In genomic region chr4:85149656-85150055, GRCh38 we compare ENCODE assay signal across 20 cellular contexts.
A peak's percentile ranks its signal among the peaks of the same experiment; 100 is the strongest.
DNase-seq lines count a peak whose midpoint lies in the region; ATAC-seq and TF ChIP-seq lines count a peak whose summit lies in the region.
"Had no signal": no experiment of that assay in that cellular context is flagged by ENCODE, and none has a peak within 500 bp of the region (broad histone marks: within the 10 kb centered on the region; RNA-seq: fewer than 3 reads in every experiment).

No MANE protein-coding gene starts in this region.

- H3K36me3 Mint-ChIP-seq in Caco-2 (ENCODE audit: insufficient read depth, unreplicated experiment) = no peaks in the 10 kb centered on the region
- H3K36me3 Mint-ChIP-seq: activated naive CD8-positive, alpha-beta T cell treated with anti-CD3 and anti-CD28 coated beads, Interleukin-2, amount 10 ng/mL, durations not matched to agents 7 days and 5 days; CD4-positive, CD25-positive, alpha-beta regulatory T cell; stimulated activated effector memory CD8-positive, alpha-beta T cell treated with anti-CD3 and anti-CD28 coated beads, Interleukin-12 subunit alpha, Interleukin-12 subunit beta, amount 100 ng/mL, for 72 hours; WTC11 had no signal

- no peak for TF ChIP-seq POLR2A in right lobe of liver (IDR thresholded peaks at IDR 0.05)

- BruUV-seq in Caco-2 (replicated peaks; lab: Mats Ljungman, UMichigan) = no TSS peak

- no peak for DNase-seq in Right ventricle myocardium inferior (ENCODE audit: missing footprints)
- no peak for DNase-seq in right cardiac atrium
- DNase-seq in astrocyte of the cerebellum (ENCODE audit: low read depth) = peak; percentile 51
- DNase-seq in foreskin keratinocyte = peak in 1 of 2 donors; percentile 71
- peak; percentile 9 for DNase-seq in stromal cell of bone marrow (ENCODE audit: low read depth)
- DNase-seq in HuH-7 (ENCODE audit: low spot score) = no peak
- no peak for DNase-seq in right lobe of liver
- DNase-seq in Caco-2 = no peak
- DNase-seq: activated naive CD8-positive, alpha-beta T cell treated with anti-CD3 and anti-CD28 coated beads, Interleukin-2, amount 10 ng/mL, durations not matched to agents 7 days and 5 days; CD4-positive, CD25-positive, alpha-beta regulatory T cell; DMS79 treated with DMSO at 0.1 percent for 48 hours; head of caudate nucleus; kidney glomerular epithelial cell; NCI-H1048; NCI-H748 treated with DMSO at 0.1 percent for 48 hours; transverse colon had no signal

- no peaks in the 10 kb centered on the region for H3K27me3 Mint-ChIP-seq in Caco-2 (ENCODE audit: insufficient read depth, unreplicated experiment)
- H3K27me3 Mint-ChIP-seq: CD4-positive, CD25-positive, alpha-beta regulatory T cell had no signal

- CTCF ChIA-PET in Caco-2 (lab: Charles Lee) = no interaction called here

- H3K9me3 Mint-ChIP-seq in Caco-2 (ENCODE audit: unreplicated experiment) = no peaks in the 10 kb centered on the region
- H3K9me3 Mint-ChIP-seq: activated naive CD8-positive, alpha-beta T cell treated with anti-CD3 and anti-CD28 coated beads, Interleukin-2, amount 10 ng/mL, durations not matched to agents 7 days and 5 days; activated T-helper 1 cell treated with anti-CD3 and anti-CD28 coated beads, Interleukin-12 subunit alpha, Interleukin-12 subunit beta, Interleukin-2, Interleukin-4 antibody, amounts not matched to agents 30 ng/mL and 10 ng/mL and 1 ng/mL, durations not matched to agents 14 hours and 24 hours and 36 hours; stimulated activated effector memory CD8-positive, alpha-beta T cell treated with anti-CD3 and anti-CD28 coated beads, Interleukin-12 subunit alpha, Interleukin-12 subunit beta, amount 100 ng/mL, for 72 hours; WTC11 had no signal

- no peak overlapping the region for H3K27ac Mint-ChIP-seq in Caco-2 (ENCODE audit: unreplicated experiment)
- H3K27ac Mint-ChIP-seq: activated naive CD8-positive, alpha-beta T cell treated with anti-CD3 and anti-CD28 coated beads, Interleukin-2, amount 10 ng/mL, durations not matched to agents 7 days and 5 days; activated T-helper 1 cell treated with anti-CD3 and anti-CD28 coated beads, Interleukin-12 subunit alpha, Interleukin-12 subunit beta, Interleukin-2, Interleukin-4 antibody, amounts not matched to agents 30 ng/mL and 10 ng/mL and 1 ng/mL, durations not matched to agents 14 hours and 24 hours and 36 hours; CD4-positive, CD25-positive, alpha-beta regulatory T cell; stimulated activated effector memory CD8-positive, alpha-beta T cell treated with anti-CD3 and anti-CD28 coated beads, Interleukin-12 subunit alpha, Interleukin-12 subunit beta, amount 100 ng/mL, for 72 hours; WTC11 had no signal

- in situ Hi-C loops in astrocyte of the cerebellum (cut with HindIII; ENCODE audit: low sequenced_read_pairs) = no loop called here

- H3K4me3 ChIP-seq in right cardiac atrium (ENCODE audit: low read length) (no peak overlapping the region), astrocyte of the cerebellum (ENCODE audit: low read depth, low read length) (no peak overlapping the region), right lobe of liver (no peak overlapping the region), Caco-2 (ENCODE audit: low read depth, low read length) (no peak overlapping the region)
- H3K4me3 ChIP-seq: K562, transverse colon had no signal

- 86% methylated on average over 1 of the region's 1 CpG for WGBS in right cardiac atrium
- 100% methylated on average over 1 of the region's 1 CpG for WGBS in right lobe of liver (ENCODE audit: insufficient coverage, low coverage, low lambda C conversion rate, missing lambda C conversion rate)

- H3K27me3 ChIP-seq in right cardiac atrium (ENCODE audit: control insufficient read depth, insufficient read depth) (no peaks in the 10 kb centered on the region), foreskin keratinocyte (no peaks in the 10 kb centered on the region), right lobe of liver (no peaks in the 10 kb centered on the region), Caco-2 (replicated peaks; ENCODE audit: control insufficient read depth, insufficient read depth, low read length) (no peaks in the 10 kb centered on the region)
- H3K27me3 ChIP-seq: transverse colon had no signal

- H3K9me3 ChIP-seq in right cardiac atrium (ENCODE audit: control insufficient read depth, low read length) (no peaks in the 10 kb centered on the region), right lobe of liver (no peaks in the 10 kb centered on the region), Caco-2 (no peaks in the 10 kb centered on the region)
- H3K9me3 ChIP-seq: transverse colon had no signal

- no peaks in the 10 kb centered on the region for H3K36me3 ChIP-seq in right lobe of liver
- H3K36me3 ChIP-seq in Caco-2 (ENCODE audit: control insufficient read depth, insufficient read depth, low read length) = no peaks in the 10 kb centered on the region
- H3K36me3 ChIP-seq: transverse colon had no signal

- intact Hi-C loops in Right ventricle myocardium inferior (cut with DNase I) (loop anchor here (5.0 kb wide), 3 partner anchors 218 to 893 kb away; no protein-coding TSS in a partner anchor), right cardiac atrium (cut with DNase I) (loop anchor here (5.0 to 10.0 kb wide), 6 partner anchors 225 to 895 kb away; no protein-coding TSS in a partner anchor), right lobe of liver (cut with DNase I) (loop anchor here in 1 of 2 donors (10.0 kb wide), 1 partner anchor 595 kb away; no protein-coding TSS in a partner anchor), Caco-2 (cut with micrococcal nuclease; ENCODE audit: unreplicated experiment) (loop anchor here (5.0 to 10.0 kb wide), 2 partner anchors 67 to 165 kb away; no protein-coding TSS in a partner anchor)

- H3K4me1 ChIP-seq in right cardiac atrium (ENCODE audit: control insufficient read depth, insufficient read depth, low read length) = no peaks in the 10 kb centered on the region
- no peaks in the 10 kb centered on the region for H3K4me1 ChIP-seq in foreskin keratinocyte
- no peaks in the 10 kb centered on the region for H3K4me1 ChIP-seq in right lobe of liver
- H3K4me1 ChIP-seq in Caco-2 = no peaks in the 10 kb centered on the region
- H3K4me1 ChIP-seq: transverse colon had no signal

- no peak overlapping the region for H3K4me3 Mint-ChIP-seq in Caco-2 (ENCODE audit: unreplicated experiment)
- H3K4me3 Mint-ChIP-seq: activated naive CD8-positive, alpha-beta T cell treated with anti-CD3 and anti-CD28 coated beads, Interleukin-2, amount 10 ng/mL, durations not matched to agents 7 days and 5 days; activated T-helper 1 cell treated with anti-CD3 and anti-CD28 coated beads, Interleukin-12 subunit alpha, Interleukin-12 subunit beta, Interleukin-2, Interleukin-4 antibody, amounts not matched to agents 30 ng/mL and 10 ng/mL and 1 ng/mL, durations not matched to agents 14 hours and 24 hours and 36 hours; CD4-positive, CD25-positive, alpha-beta regulatory T cell; stimulated activated effector memory CD8-positive, alpha-beta T cell treated with anti-CD3 and anti-CD28 coated beads, Interleukin-12 subunit alpha, Interleukin-12 subunit beta, amount 100 ng/mL, for 72 hours; WTC11 had no signal

- H3K27ac ChIP-seq in right cardiac atrium (ENCODE audit: low read length) (no peak overlapping the region), foreskin keratinocyte (no peak overlapping the region), right lobe of liver (no peak overlapping the region)
- H3K27ac ChIP-seq: transverse colon had no signal

- no peak for TF ChIP-seq CTCF in astrocyte of the cerebellum (IDR thresholded peaks at IDR 0.05; ENCODE audit: low read depth, low read length, missing control alignments)
- no peak for TF ChIP-seq CTCF in foreskin keratinocyte (conservative IDR thresholded peaks at IDR 0.05)
- no peak for TF ChIP-seq CTCF in right lobe of liver (IDR thresholded peaks at IDR 0.05)
- no peak for TF ChIP-seq CTCF in Caco-2 (IDR thresholded peaks at IDR 0.05; ENCODE audit: insufficient read depth in 1 of 2, low read depth in 1 of 2, low read length in 1 of 2, severe bottlenecking in 1 of 2, unreplicated experiment in 1 of 2)

- ATAC-seq in Right ventricle myocardium inferior = peak; percentile 26
- ATAC-seq in right cardiac atrium = no peak
- ATAC-seq in foreskin keratinocyte = peak; percentile 66
- no peak for ATAC-seq in right lobe of liver
- ATAC-seq: K562; stimulated activated effector memory CD8-positive, alpha-beta T cell treated with anti-CD3 and anti-CD28 coated beads, Interleukin-12 subunit alpha, Interleukin-12 subunit beta, amount 100 ng/mL, for 72 hours; WTC11 had no signal

- POLR2A ChIA-PET in Caco-2 (lab: Charles Lee) = no interaction called here

- H3K4me1 Mint-ChIP-seq in Caco-2 (ENCODE audit: low read depth, unreplicated experiment) = no peaks in the 10 kb centered on the region
- H3K4me1 Mint-ChIP-seq: activated naive CD8-positive, alpha-beta T cell treated with anti-CD3 and anti-CD28 coated beads, Interleukin-2, amount 10 ng/mL, durations not matched to agents 7 days and 5 days; CD4-positive, CD25-positive, alpha-beta regulatory T cell; stimulated activated effector memory CD8-positive, alpha-beta T cell treated with anti-CD3 and anti-CD28 coated beads, Interleukin-12 subunit alpha, Interleukin-12 subunit beta, amount 100 ng/mL, for 72 hours had no signal

Comparison
In these comparisons a context has a peak if more than half of its experiments do, and no peak if none do; other contexts are left out.
1. ATAC-seq: peak in Right ventricle myocardium inferior (single experiment) and foreskin keratinocyte (single experiment); none in right cardiac atrium (0 of 2) and right lobe of liver (0 of 4).
2. DNase-seq: peak in astrocyte of the cerebellum (single experiment) and stromal cell of bone marrow (single experiment); none in Right ventricle myocardium inferior (single experiment), right cardiac atrium (0 of 3), HuH-7 (single experiment), right lobe of liver (0 of 3) and Caco-2 (0 of 2).